ENCODE assay signal across 31 cellular contexts in genomic region chr12:58656254-58657009, GRCh38.
"Had no signal": no experiment of that assay in that cellular context is flagged by ENCODE, and none has a peak within 500 bp of the region (broad histone marks: within the 10 kb centered on the region; RNA-seq: fewer than 3 reads in every experiment).

No MANE protein-coding gene starts in this region.

- H3K27ac Mint-ChIP-seq: activated B cell treated with CpG ODN at 0.5 μM for 24 hours; activated CD4-positive, alpha-beta T cell treated with anti-CD3 and anti-CD28 coated beads, Interleukin-2, amount 10 ng/mL, durations not matched to agents 24 days and 14 days; activated CD8-positive, alpha-beta memory T cell treated with anti-CD3 and anti-CD28 coated beads, Interleukin-2, amount 10 ng/mL, durations not matched to agents 7 days and 5 days; activated naive CD4-positive, alpha-beta T cell treated with anti-CD3 and anti-CD28 coated beads, Interleukin-2, amount 50 U/mL, for 24 hours; activated T-cell treated with anti-CD3 and anti-CD28 coated beads, Interleukin-2, amount 50 U/mL, for 24 hours; activated T-helper 1 cell treated with anti-CD3 and anti-CD28 coated beads, Interleukin-12 subunit alpha, Interleukin-12 subunit beta, Interleukin-2, Interleukin-4 antibody, amounts not matched to agents 30 ng/mL and 10 ng/mL and 1 ng/mL, durations not matched to agents 14 hours and 24 hours and 36 hours; T-cell had no signal

- H3K4me1 Mint-ChIP-seq: activated B cell treated with CpG ODN at 0.5 μM for 24 hours; activated CD4-positive, alpha-beta T cell treated with anti-CD3 and anti-CD28 coated beads, Interleukin-2, amount 10 ng/mL, durations not matched to agents 24 days and 14 days; activated CD8-positive, alpha-beta memory T cell treated with anti-CD3 and anti-CD28 coated beads, Interleukin-2, amount 10 ng/mL, durations not matched to agents 7 days and 5 days; activated naive CD4-positive, alpha-beta T cell treated with anti-CD3 and anti-CD28 coated beads, Interleukin-2, amount 50 U/mL, for 24 hours; T-cell had no signal

- DNase-seq: activated B cell treated with CpG ODN at 0.5 μM for 24 hours; activated CD4-positive, alpha-beta T cell treated with anti-CD3 and anti-CD28 coated beads for 1 hour; activated CD4-positive, alpha-beta T cell treated with anti-CD3 and anti-CD28 coated beads, Interleukin-2, amount 10 ng/mL, durations not matched to agents 24 days and 14 days; activated CD4-positive, alpha-beta T cell treated with anti-CD3 and anti-CD28 coated beads, Interleukin-2, amount 50 U/mL, for 48 hours; activated CD8-positive, alpha-beta memory T cell treated with anti-CD3 and anti-CD28 coated beads, Interleukin-2, amount 10 ng/mL, durations not matched to agents 7 days and 5 days; activated effector memory CD4-positive, alpha-beta T cell treated with Interleukin-2 at 50 U/mL for 16 hours; activated naive CD4-positive, alpha-beta T cell; activated T-cell treated with anti-CD3 and anti-CD28 coated beads, Interleukin-2, amount 50 U/mL, for 24 hours; caudate nucleus; Kasumi-1; KBM-7; NCI-H1105 treated with DMSO at 0.1 percent for 48 hours; NCI-H146; NCI-H1930; NCI-H2107; NCI-H2227 treated with DMSO at 0.1 percent for 48 hours; NCI-H446 treated with DMSO at 0.1 percent for 48 hours; NCI-H526 treated with DMSO at 0.1 percent for 48 hours; NK-92 treated with Interleukin-12 subunit alpha and Interleukin-12 subunit beta, amount 100 ng/mL, for 24 hours; OCI-M1; RPMI8226; T-cell; T-helper 2 cell; T1000 had no signal

- H3K36me3 Mint-ChIP-seq: activated CD8-positive, alpha-beta memory T cell treated with anti-CD3 and anti-CD28 coated beads, Interleukin-2, amount 10 ng/mL, durations not matched to agents 7 days and 5 days; activated naive CD4-positive, alpha-beta T cell treated with anti-CD3 and anti-CD28 coated beads, Interleukin-2, amount 50 U/mL, for 24 hours; T-cell had no signal

- ATAC-seq: activated CD8-positive, alpha-beta memory T cell treated with anti-CD3 and anti-CD28 coated beads, Interleukin-2, amount 10 ng/mL, durations not matched to agents 7 days and 5 days; Panc1; Right ventricle myocardium inferior; T-cell had no signal

- H3K4me3 ChIP-seq: breast epithelium, SK-N-MC had no signal

- H3K27me3 ChIP-seq: breast epithelium had no signal

- H3K9me3 Mint-ChIP-seq: activated CD4-positive, alpha-beta T cell treated with anti-CD3 and anti-CD28 coated beads, Interleukin-2, amount 10 ng/mL, durations not matched to agents 24 days and 14 days; activated naive CD4-positive, alpha-beta T cell treated with anti-CD3 and anti-CD28 coated beads, Interleukin-2, amount 50 U/mL, for 24 hours; activated T-helper 1 cell treated with anti-CD3 and anti-CD28 coated beads, Interleukin-12 subunit alpha, Interleukin-12 subunit beta, Interleukin-2, Interleukin-4 antibody, amounts not matched to agents 30 ng/mL and 10 ng/mL and 1 ng/mL, durations not matched to agents 14 hours and 24 hours and 36 hours had no signal

- H3K27me3 Mint-ChIP-seq: activated B cell treated with CpG ODN at 0.5 μM for 24 hours; activated CD4-positive, alpha-beta T cell treated with anti-CD3 and anti-CD28 coated beads, Interleukin-2, amount 10 ng/mL, durations not matched to agents 24 days and 14 days; activated CD8-positive, alpha-beta memory T cell treated with anti-CD3 and anti-CD28 coated beads, Interleukin-2, amount 10 ng/mL, durations not matched to agents 7 days and 5 days; activated naive CD4-positive, alpha-beta T cell treated with anti-CD3 and anti-CD28 coated beads, Interleukin-2, amount 50 U/mL, for 24 hours; activated T-cell treated with anti-CD3 and anti-CD28 coated beads, Interleukin-2, amount 50 U/mL, for 24 hours; T-cell had no signal

- FAIRE-seq: TTC549 had no signal

- H3K4me1 ChIP-seq: breast epithelium had no signal

- H3K36me3 ChIP-seq: breast epithelium had no signal

- H3K4me3 Mint-ChIP-seq: activated B cell treated with CpG ODN at 0.5 μM for 24 hours; activated CD4-positive, alpha-beta T cell treated with anti-CD3 and anti-CD28 coated beads, Interleukin-2, amount 10 ng/mL, durations not matched to agents 24 days and 14 days; activated CD8-positive, alpha-beta memory T cell treated with anti-CD3 and anti-CD28 coated beads, Interleukin-2, amount 10 ng/mL, durations not matched to agents 7 days and 5 days; activated naive CD4-positive, alpha-beta T cell treated with anti-CD3 and anti-CD28 coated beads, Interleukin-2, amount 50 U/mL, for 24 hours; activated T-cell treated with anti-CD3 and anti-CD28 coated beads, Interleukin-2, amount 50 U/mL, for 24 hours; activated T-helper 1 cell treated with anti-CD3 and anti-CD28 coated beads, Interleukin-12 subunit alpha, Interleukin-12 subunit beta, Interleukin-2, Interleukin-4 antibody, amounts not matched to agents 30 ng/mL and 10 ng/mL and 1 ng/mL, durations not matched to agents 14 hours and 24 hours and 36 hours; T-cell had no signal

- H3K27ac ChIP-seq: breast epithelium, SK-N-MC had no signal
